ENCODE assay signal across 2 cellular contexts in the genomic region with DNA sequence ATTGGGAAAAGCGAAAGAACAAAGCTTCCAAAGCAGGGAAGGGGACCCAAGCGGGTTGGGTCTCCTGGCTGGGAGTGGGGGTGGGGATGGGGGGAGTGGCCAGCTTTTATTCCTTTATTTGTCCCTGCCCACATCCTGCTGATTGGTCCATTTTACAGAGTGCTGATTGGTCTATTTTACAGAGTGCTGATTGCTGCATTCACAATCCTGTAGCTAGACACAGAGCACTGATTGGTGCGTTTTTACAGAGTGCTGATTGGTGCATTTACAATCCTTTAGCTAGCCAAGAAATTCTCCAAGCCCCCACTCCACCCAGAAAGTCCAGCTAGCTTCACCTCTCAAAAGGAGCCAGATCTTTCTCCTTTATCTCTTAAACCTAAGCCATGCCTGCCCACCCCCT.
TF ChIP-seq lines count a peak whose summit lies in the region.

No MANE protein-coding gene starts in this region.

TF ChIP-seq in A549, 52 proteins besides CTCF, POLR2A, EP300 and RAD21:
- TF ChIP-seq MAFK (IDR thresholded peaks at IDR 0.05; ENCODE audit: partially characterized antibody), result peak; percentile 29

TF ChIP-seq in HepG2, 621 proteins besides CTCF, POLR2A, EP300 and RAD21:
- TF ChIP-seq NFYC (CRISPR knock-in tag; IDR thresholded peaks at IDR 0.05) (0 out of 2 replicates have a peak, but pooled peaks have one; percentile 26), NFYB (CRISPR knock-in tag; IDR thresholded peaks at IDR 0.05) (0 out of 2 replicates have a peak, but pooled peaks have one; percentile 45)
